ENCODE assay signal across 9 cellular contexts in genomic region chr4:16264798-16265197, GRCh38. TPM values are rescaled to one million over a fixed set of nuclear protein-coding genes. Genes with fewer than 3 reads are reported as not detected.
DNase-seq lines count a peak whose midpoint lies in the region; ATAC-seq and TF ChIP-seq lines count a peak whose summit lies in the region.
"Had no signal": no experiment of that assay in that cellular context is flagged by ENCODE, and none has a peak within 500 bp of the region (broad histone marks: within the 10 kb centered on the region; RNA-seq: fewer than 3 reads in every experiment).

No MANE protein-coding gene starts in this region.

- no peaks in the 10 kb centered on the region for H3K27me3 Mint-ChIP-seq in activated T-cell treated with anti-CD3 and anti-CD28 coated beads, Interleukin-2, amount 50 U/mL, for 72 hours (ENCODE audit: low read depth)
- H3K27me3 Mint-ChIP-seq: activated naive CD8-positive, alpha-beta T cell treated with anti-CD3 and anti-CD28 coated beads, Interleukin-2, amount 10 ng/mL, durations not matched to agents 7 days and 5 days had no signal

- H3K4me1 Mint-ChIP-seq in activated T-cell treated with anti-CD3 and anti-CD28 coated beads, Interleukin-2, amount 50 U/mL, for 72 hours (ENCODE audit: low read depth) = peaks cover 22% of the 10 kb centered on the region

- no peaks in the 10 kb centered on the region for H3K36me3 ChIP-seq in lower lobe of right lung

- no peak overlapping the region for H3K27ac ChIP-seq in lower lobe of right lung

- H3K4me1 ChIP-seq in lower lobe of right lung = peaks cover 9% of the 10 kb centered on the region

- no peaks in the 10 kb centered on the region for H3K9me3 Mint-ChIP-seq in activated T-cell treated with anti-CD3 and anti-CD28 coated beads, Interleukin-2, amount 50 U/mL, for 72 hours
- H3K9me3 Mint-ChIP-seq: activated naive CD8-positive, alpha-beta T cell treated with anti-CD3 and anti-CD28 coated beads, Interleukin-2, amount 10 ng/mL, durations not matched to agents 7 days and 5 days had no signal

- no peak overlapping the region for H3K4me3 Mint-ChIP-seq in activated T-cell treated with anti-CD3 and anti-CD28 coated beads, Interleukin-2, amount 50 U/mL, for 72 hours
- H3K4me3 Mint-ChIP-seq: activated naive CD8-positive, alpha-beta T cell treated with anti-CD3 and anti-CD28 coated beads, Interleukin-2, amount 10 ng/mL, durations not matched to agents 7 days and 5 days had no signal

- H3K4me3 ChIP-seq in lower lobe of right lung = no peak overlapping the region

- no peak overlapping the region for H3K27ac Mint-ChIP-seq in activated T-cell treated with anti-CD3 and anti-CD28 coated beads, Interleukin-2, amount 50 U/mL, for 72 hours
- H3K27ac Mint-ChIP-seq: activated naive CD8-positive, alpha-beta T cell treated with anti-CD3 and anti-CD28 coated beads, Interleukin-2, amount 10 ng/mL, durations not matched to agents 7 days and 5 days had no signal

- peak; percentile 69 for TF ChIP-seq CTCF in lower lobe of right lung (IDR thresholded peaks at IDR 0.05)

- no peaks in the 10 kb centered on the region for H3K27me3 ChIP-seq in lower lobe of right lung (ENCODE audit: low read depth)

- peak; percentile 40 to 57 for ATAC-seq in activated T-cell treated with anti-CD3 and anti-CD28 coated beads, Interleukin-2, amount 50 U/mL, for 72 hours (replicated peaks in 1 of 2)
- ATAC-seq in HG02973 (IDR thresholded peaks at IDR 0.05; ENCODE audit: unreplicated experiment) (peak; percentile 49), lower lobe of right lung (peak in 1 of 2 donors; percentile 78), GM19023 (IDR thresholded peaks at IDR 0.05; ENCODE audit: unreplicated experiment) (no peak)

- H3K9me3 ChIP-seq in lower lobe of right lung = no peaks in the 10 kb centered on the region

- H3K36me3 Mint-ChIP-seq in activated T-cell treated with anti-CD3 and anti-CD28 coated beads, Interleukin-2, amount 50 U/mL, for 72 hours (ENCODE audit: insufficient read depth in 2 of 2) = peaks cover 0 to 2% of the 10 kb centered on the region in 2 donors
- H3K36me3 Mint-ChIP-seq: activated naive CD8-positive, alpha-beta T cell treated with anti-CD3 and anti-CD28 coated beads, Interleukin-2, amount 10 ng/mL, durations not matched to agents 7 days and 5 days had no signal

- no peak for DNase-seq in activated T-cell treated with anti-CD3 and anti-CD28 coated beads, Interleukin-2, amount 50 U/mL, for 72 hours
- no peak for DNase-seq in activated T-cell treated with anti-CD3 and anti-CD28 coated beads, Interleukin-2, amount 50 U/mL, for 48 hours
- DNase-seq in NCI-H748 treated with DMSO at 0.1 percent for 48 hours (lab: John Stamatoyannopoulos, UW) = peak; percentile 5
- DNase-seq in cerebellum (ENCODE audit: low spot score) = peak; percentile 46
- no peak for DNase-seq in lower lobe of right lung
- DNase-seq in posterior cingulate gyrus = no peak
- DNase-seq: activated naive CD8-positive, alpha-beta T cell treated with anti-CD3 and anti-CD28 coated beads, Interleukin-2, amount 10 ng/mL, durations not matched to agents 7 days and 5 days had no signal

- intact Hi-C loops in lower lobe of right lung (cut with DNase I) = loop anchor here (5.0 kb wide), 1 partner anchor 237 kb away; no protein-coding TSS in a partner anchor
- intact Hi-C loops in posterior cingulate gyrus (cut with DNase I) = loop anchor here (2.0 to 5.0 kb wide), 2 partner anchors 67 to 238 kb away; no protein-coding TSS in a partner anchor

RNA-seq across cellular contexts. Expression of gene TAPT1, which starts 38.5 kb away (rescaled TPM):
- total RNA-seq in activated T-cell treated with anti-CD3 and anti-CD28 coated beads, Interleukin-2, amount 50 U/mL, for 72 hours = 10 to 100 TPM; 58.6 to 65.3 TPM
- total RNA-seq in cerebellum (40.6 TPM), lower lobe of right lung (72.8 TPM)

Comparison
In these comparisons a context has a peak if more than half of its experiments do, and no peak if none do; other contexts are left out.
1. DNase-seq: peak in NCI-H748 treated with DMSO at 0.1 percent for 48 hours (single experiment) and cerebellum (single experiment); none in activated T-cell treated with anti-CD3 and anti-CD28 coated beads, Interleukin-2, amount 50 U/mL, for 72 hours (0 of 2), activated T-cell treated with anti-CD3 and anti-CD28 coated beads, Interleukin-2, amount 50 U/mL, for 48 hours (0 of 2), lower lobe of right lung (single experiment) and posterior cingulate gyrus (0 of 10).